24 cellular contexts compared by ENCODE assay signal in the genomic region with DNA sequence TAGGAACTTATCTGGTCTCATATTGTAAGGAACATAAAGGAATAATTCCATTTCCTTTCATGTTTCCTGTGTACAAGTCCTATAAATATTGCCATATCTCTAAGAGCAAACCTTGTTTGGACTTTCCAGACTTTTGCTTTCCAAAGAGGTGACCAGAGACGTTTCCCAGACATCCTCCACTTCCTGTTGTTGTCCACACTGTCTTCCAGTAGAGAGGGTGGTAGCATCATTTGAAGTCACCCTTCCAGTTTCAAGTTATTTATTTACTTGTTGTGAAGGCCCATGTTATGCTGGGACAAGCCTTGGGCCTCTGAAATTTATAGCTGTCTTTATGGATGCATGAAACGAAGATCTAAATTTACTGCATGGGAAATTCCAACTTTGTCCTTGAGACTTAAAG. TPM values are rescaled to one million over a fixed set of nuclear protein-coding genes. Genes with fewer than 3 reads are reported as not detected.
DNase-seq lines count a peak whose midpoint lies in the region; ATAC-seq and TF ChIP-seq lines count a peak whose summit lies in the region.
"Had no signal": no experiment of that assay in that cellular context is flagged by ENCODE, and none has a peak within 500 bp of the region (broad histone marks: within the 10 kb centered on the region; RNA-seq: fewer than 3 reads in every experiment).

No MANE protein-coding gene starts in this region.

- CTCF ChIA-PET in HCT116 (lab: Charles Lee), result no interaction called here

- BruUV-seq in HCT116 (replicated peaks; lab: Mats Ljungman, UMichigan), result no TSS peak

- no peak overlapping the region for H3K9ac ChIP-seq in HCT116 (ENCODE audit: low read length)

- no peaks in the 10 kb centered on the region for H3K79me2 ChIP-seq in HCT116 (ENCODE audit: insufficient read depth, low read length)

- H3K4me3 Mint-ChIP-seq in endothelial cell (ENCODE audit: unreplicated experiment), result no peak overlapping the region

- RAD21 ChIA-PET in HCT116 (lab: Charles Lee; ENCODE audit: low non-redundant PET in 1 of 2, low total read pairs in 2 of 2, uncharacterized antibody in 2 of 2, unreplicated experiment in 2 of 2), result no interaction called here

- no peaks in the 10 kb centered on the region for H3K36me3 Mint-ChIP-seq in endothelial cell (ENCODE audit: low read depth, unreplicated experiment)

- TF ChIP-seq CTCF in HCT116 (IDR thresholded peaks at IDR 0.05 in 2 of 3, conservative IDR thresholded peaks at IDR 0.05 in 1 of 3; ENCODE audit: borderline replicate concordance in 1 of 3, insufficient read depth in 1 of 3, low read depth in 2 of 3, low read length in 2 of 3), result no peak
- TF ChIP-seq CTCF in neutrophil (IDR thresholded peaks at IDR 0.05), result no peak
- TF ChIP-seq CTCF in sigmoid colon (IDR thresholded peaks at IDR 0.05), result no peak
- no peak for TF ChIP-seq CTCF in endothelial cell (IDR thresholded peaks at IDR 0.05; ENCODE audit: unreplicated experiment)

- no peak for TF ChIP-seq RAD21 in HCT116 (IDR thresholded peaks at IDR 0.05; ENCODE audit: low read depth)

- POLR2A ChIA-PET in HCT116 (lab: Charles Lee), result no interaction called here

- H3K9me2 ChIP-seq in HCT116 (ENCODE audit: insufficient read depth), result no peaks in the 10 kb centered on the region

- 9 to 33% methylated on average over 2 of the region's 2 CpGs for WGBS in sigmoid colon, 2 donors

- ATAC-seq in HCT116, result no peak
- ATAC-seq in HG03520 (IDR thresholded peaks at IDR 0.05; ENCODE audit: unreplicated experiment), result no peak
- ATAC-seq: HepG2 had no signal

- peaks cover 6% of the 10 kb centered on the region for H3K27me3 Mint-ChIP-seq in endothelial cell (ENCODE audit: unreplicated experiment)

- H3K4me1 ChIP-seq in HCT116 (ENCODE audit: control insufficient read depth in 1 of 2, insufficient read depth in 2 of 2, low read length in 2 of 2) (peaks cover 0 to 8% of the 10 kb centered on the region in 2 experiments; a peak in 2 of 4 replicates), neutrophil (ENCODE audit: control insufficient read depth in 1 of 2, insufficient read depth in 1 of 2, low read depth in 1 of 2, low read length in 1 of 2) (peaks cover 42 to 43% of the 10 kb centered on the region in 2 experiments), sigmoid colon (no peaks in the 10 kb centered on the region)
- H3K4me1 ChIP-seq: BE2C had no signal

- H3K9me3 ChIP-seq in HCT116 (ENCODE audit: control insufficient read depth in 1 of 2, insufficient read depth in 1 of 2, low read depth in 1 of 2, low read length in 2 of 2) (no peaks in the 10 kb centered on the region), neutrophil (no peaks in the 10 kb centered on the region), sigmoid colon (no peaks in the 10 kb centered on the region)
- H3K9me3 ChIP-seq: BE2C had no signal

- peak overlapping the region; percentile 27 for H2AFZ ChIP-seq in HCT116 (ENCODE audit: low read depth, low read length, poor library complexity, severe bottlenecking)

- H3K27ac ChIP-seq in HCT116 (ENCODE audit: low read depth, low read length), result no peak overlapping the region
- peak overlapping the region; percentile 37 for H3K27ac ChIP-seq in epithelial cell of prostate
- peak overlapping the region; percentile 59 for H3K27ac ChIP-seq in neutrophil
- no peak overlapping the region for H3K27ac ChIP-seq in sigmoid colon

- H3K27me3 ChIP-seq in HCT116 (ENCODE audit: insufficient read depth, low read length) (no peaks in the 10 kb centered on the region), neutrophil (no peaks in the 10 kb centered on the region), sigmoid colon (peaks cover 0 to 8% (median 0%) of the 10 kb centered on the region in 3 donors)
- H3K27me3 ChIP-seq: BE2C had no signal

- H4K20me1 ChIP-seq in HCT116 (ENCODE audit: insufficient read depth), result no peaks in the 10 kb centered on the region; the same call in 1 of the 2 replicates

- H3K4me2 ChIP-seq in HCT116 (ENCODE audit: low read length), result no peak overlapping the region

- no peaks in the 10 kb centered on the region for H3K9me3 Mint-ChIP-seq in endothelial cell (ENCODE audit: unreplicated experiment)

- H3K4me3 ChIP-seq in HCT116 (replicated peaks in 1 of 2; ENCODE audit: low read depth in 1 of 2, low read length in 2 of 2), result no peak overlapping the region
- H3K4me3 ChIP-seq in neutrophil (ENCODE audit: low read depth in 1 of 2, low read length in 1 of 2), result no peak overlapping the region
- H3K4me3 ChIP-seq in sigmoid colon, result no peak overlapping the region

- TF ChIP-seq POLR2A in HCT116 (IDR thresholded peaks at IDR 0.05; ENCODE audit: borderline replicate concordance, extremely low read depth, insufficient read depth, insufficient read length) (no peak), sigmoid colon (IDR thresholded peaks at IDR 0.05) (no peak)

- H3K27ac Mint-ChIP-seq in endothelial cell (ENCODE audit: unreplicated experiment), result no peak overlapping the region

- no peaks in the 10 kb centered on the region for H3K36me3 ChIP-seq in HCT116 (ENCODE audit: control insufficient read depth in 1 of 2, insufficient read depth in 2 of 2, low read length in 2 of 2)
- H3K36me3 ChIP-seq in neutrophil, result no peaks in the 10 kb centered on the region
- H3K36me3 ChIP-seq in sigmoid colon, result no peaks in the 10 kb centered on the region
- H3K36me3 ChIP-seq: BE2C had no signal

- TF ChIP-seq EP300 in sigmoid colon (IDR thresholded peaks at IDR 0.05), result no peak

- intact Hi-C loops in HCT116 (cut with micrococcal nuclease), result no loop called here
- intact Hi-C loops in sigmoid colon (cut with DNase I), result no loop called here

- DNase-seq in HCT116 (ENCODE audit: low read depth, low spot score), result no peak
- DNase-seq in epithelial cell of prostate (ENCODE audit: low read depth, low spot score), result no peak
- peak; percentile 48 for DNase-seq in kidney tubule cell (ENCODE audit: low spot score)
- no peak for DNase-seq in sigmoid colon
- DNase-seq in NK-92 (lab: John Stamatoyannopoulos, UW; ENCODE audit: unreplicated experiment), result no peak
- DNase-seq in endothelial cell (ENCODE audit: low spot score), result no peak
- DNase-seq: 8988T, ACHN, BE2C, Calu3, DND-41, NCI-H1092, NCI-H1417 treated with DMSO at 0.1 percent for 48 hours, NCI-H1694 treated with DMSO at 0.1 percent for 48 hours, NCI-H2081, NCI-H2171, NCI-H226, NCI-H510A, NCI-H69, OCI-M1 had no signal

- peaks cover 11% of the 10 kb centered on the region for H3K4me1 Mint-ChIP-seq in endothelial cell (ENCODE audit: unreplicated experiment)

TF ChIP-seq in HCT116, 20 proteins besides CTCF, POLR2A, EP300 and RAD21:
- TF ChIP-seq EZH2 (IDR thresholded peaks at IDR 0.05), result no peak
- TF ChIP-seq SRF (IDR thresholded peaks at IDR 0.05; ENCODE audit: low read depth), result no peak
- TF ChIP-seq, protein P1, sequence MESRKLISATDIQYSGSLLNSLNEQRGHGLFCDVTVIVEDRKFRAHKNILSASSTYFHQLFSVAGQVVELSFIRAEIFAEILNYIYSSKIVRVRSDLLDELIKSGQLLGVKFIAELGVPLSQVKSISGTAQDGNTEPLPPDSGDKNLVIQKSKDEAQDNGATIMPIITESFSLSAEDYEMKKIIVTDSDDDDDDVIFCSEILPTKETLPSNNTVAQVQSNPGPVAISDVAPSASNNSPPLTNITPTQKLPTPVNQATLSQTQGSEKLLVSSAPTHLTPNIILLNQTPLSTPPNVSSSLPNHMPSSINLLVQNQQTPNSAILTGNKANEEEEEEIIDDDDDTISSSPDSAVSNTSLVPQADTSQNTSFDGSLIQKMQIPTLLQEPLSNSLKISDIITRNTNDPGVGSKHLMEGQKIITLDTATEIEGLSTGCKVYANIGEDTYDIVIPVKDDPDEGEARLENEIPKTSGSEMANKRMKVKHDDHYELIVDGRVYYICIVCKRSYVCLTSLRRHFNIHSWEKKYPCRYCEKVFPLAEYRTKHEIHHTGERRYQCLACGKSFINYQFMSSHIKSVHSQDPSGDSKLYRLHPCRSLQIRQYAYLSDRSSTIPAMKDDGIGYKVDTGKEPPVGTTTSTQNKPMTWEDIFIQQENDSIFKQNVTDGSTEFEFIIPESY (IDR thresholded peaks at IDR 0.05; ENCODE audit: extremely low read depth, insufficient replicate concordance, low read length), result no peak
- TF ChIP-seq JUND (IDR thresholded peaks at IDR 0.05), result no peak
- no peak for TF ChIP-seq YY1 (IDR thresholded peaks at IDR 0.05; ENCODE audit: extremely low read depth, insufficient replicate concordance, low read depth, low read length)
- TF ChIP-seq TCF7L2 (IDR thresholded peaks at IDR 0.05; ENCODE audit: borderline replicate concordance, extremely low read depth, insufficient read depth, insufficient read length), result no peak
- TF ChIP-seq EZH2phosphoT487 (IDR thresholded peaks at IDR 0.05; ENCODE audit: borderline replicate concordance), result no peak
- TF ChIP-seq ELF1 (IDR thresholded peaks at IDR 0.05; ENCODE audit: borderline replicate concordance, low read depth), result no peak

RNA-seq across cellular contexts. Expression of a gene that starts 10.6 kb away (rescaled TPM):
- total RNA-seq in HCT116 (2021; ENCODE audit: unreplicated experiment) (not detected), sigmoid colon (not detected), endothelial cell (ENCODE audit: unreplicated experiment) (not detected)
- polyA plus RNA-seq in HCT116 (2012), result 0.02 TPM in 1 of 2 replicates, not detected in the other
- 1 to 10 TPM in 1 of 3 donors, under 1 TPM in 2; 0.23 to 3.0 (median 0.42) TPM for polyA plus RNA-seq in sigmoid colon
- total RNA-seq: Calu3, HepG2, HT1080 had no signal
- polyA plus RNA-seq: HepG2 had no signal

Comparison
In these comparisons a context has a peak if more than half of its experiments do, and no peak if none do; other contexts are left out.
1. H3K27ac ChIP-seq: peak in epithelial cell of prostate (single experiment) and neutrophil (single experiment); none in HCT116 (single experiment) and sigmoid colon (0 of 4).